8 cellular contexts compared by ENCODE assay signal in the genomic region with DNA sequence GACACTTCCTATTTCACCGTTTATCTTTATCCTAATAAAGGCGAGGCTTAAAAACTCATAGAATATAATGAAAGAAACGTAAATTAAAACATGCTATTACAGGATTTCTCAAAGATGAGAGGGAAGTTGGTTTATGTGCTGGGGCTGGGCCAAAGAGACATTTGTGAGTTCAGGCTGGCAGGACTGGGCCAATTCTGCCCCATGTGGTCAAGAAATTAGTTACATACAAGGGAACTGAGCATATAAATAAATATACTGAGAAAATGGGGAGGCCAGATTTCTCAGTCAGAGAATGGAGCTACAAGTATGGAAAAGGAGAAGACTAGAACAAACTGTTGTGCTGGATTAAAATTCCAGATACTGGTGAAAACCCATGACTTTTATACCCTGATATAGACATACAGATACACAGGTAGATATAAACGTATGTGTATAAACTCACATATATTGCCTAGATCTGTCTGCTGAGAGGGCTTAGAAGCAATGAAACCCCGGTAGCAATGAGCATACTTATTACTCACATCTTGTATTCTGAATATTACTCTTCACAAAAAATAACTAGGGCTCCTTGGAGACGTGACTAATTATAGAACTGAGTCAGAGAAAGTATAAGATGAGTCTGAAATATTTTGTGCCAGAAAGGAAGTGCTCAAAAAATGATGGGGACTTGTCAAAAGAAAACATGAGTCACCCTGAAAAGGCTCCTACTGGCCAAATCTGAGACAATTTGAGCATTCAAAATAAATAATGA.
DNase-seq lines count a peak whose midpoint lies in the region; ATAC-seq and TF ChIP-seq lines count a peak whose summit lies in the region.

No MANE protein-coding gene starts in this region.

- H3K4me1 ChIP-seq in suprapubic skin, result peaks cover 16% of the 10 kb centered on the region

- TF ChIP-seq EP300 in suprapubic skin (IDR thresholded peaks at IDR 0.05), result no peak

- WGBS in suprapubic skin, result 37% methylated on average over 6 of the region's 6 CpGs

- CTCF ChIA-PET in AG04449 (lab: Yijun Ruan, JAX), result interaction anchor here (0.6 to 1.5 kb wide), 5 partner anchors 15 to 805 kb away, joined by 3 read pairs; no protein-coding TSS in a partner anchor

- peaks cover 16% of the 10 kb centered on the region for H3K9me3 ChIP-seq in suprapubic skin

- H3K27ac ChIP-seq in epithelial cell of prostate, result peak overlapping the region; percentile 76
- peak overlapping the region; percentile 45 for H3K27ac ChIP-seq in suprapubic skin

- H3K36me3 ChIP-seq in suprapubic skin, result peaks cover 10% of the 10 kb centered on the region

- TF ChIP-seq CTCF in AG04449 (IDR thresholded peaks at IDR 0.05; ENCODE audit: insufficient read depth, low read length, missing control alignments), result peak; percentile 23
- TF ChIP-seq CTCF in suprapubic skin (IDR thresholded peaks at IDR 0.05), result no peak

- peak; percentile 33 for TF ChIP-seq POLR2A in GM18505 (IDR thresholded peaks at IDR 0.05; ENCODE audit: borderline replicate concordance, extremely low read depth, insufficient read depth, insufficient read length)
- no peak for TF ChIP-seq POLR2A in suprapubic skin (IDR thresholded peaks at IDR 0.05)

- DNase-seq in AG04449 (ENCODE audit: low read depth, low spot score), result peak; percentile 46
- peak; percentile 2 for DNase-seq in NCI-H446 treated with DMSO at 0.1 percent for 48 hours (lab: John Stamatoyannopoulos, UW)
- DNase-seq in epithelial cell of prostate (ENCODE audit: low read depth, low spot score), result peak; percentile 73
- no peak for DNase-seq in suprapubic skin (ENCODE audit: low spot score in 2 of 2)
- no peak for DNase-seq in globus pallidus (ENCODE audit: low spot score)
- no peak for DNase-seq in medulla oblongata (ENCODE audit: extremely low spot score)

- H3K4me3 ChIP-seq in AG04449 (ENCODE audit: low read depth, low read length) (no peak overlapping the region), suprapubic skin (no peak overlapping the region)

- POLR2A ChIA-PET in AG04449 (lab: Yijun Ruan, JAX), result no interaction called here

- ATAC-seq in GM18505 (IDR thresholded peaks at IDR 0.05; ENCODE audit: unreplicated experiment) (peak; percentile 79), HG02840 (IDR thresholded peaks at IDR 0.05; ENCODE audit: low FRiP score, unreplicated experiment) (peak; percentile 82)

- H3K27me3 ChIP-seq in suprapubic skin, result no peaks in the 10 kb centered on the region

Comparison
In these comparisons a context has a peak if more than half of its experiments do, and no peak if none do; other contexts are left out.
1. DNase-seq: peak in AG04449 (single experiment), NCI-H446 treated with DMSO at 0.1 percent for 48 hours (single experiment) and epithelial cell of prostate (single experiment); none in suprapubic skin (0 of 2), globus pallidus (single experiment) and medulla oblongata (single experiment).